Comparison of ENCODE assay signal across 1 cellular context in the genomic region with DNA sequence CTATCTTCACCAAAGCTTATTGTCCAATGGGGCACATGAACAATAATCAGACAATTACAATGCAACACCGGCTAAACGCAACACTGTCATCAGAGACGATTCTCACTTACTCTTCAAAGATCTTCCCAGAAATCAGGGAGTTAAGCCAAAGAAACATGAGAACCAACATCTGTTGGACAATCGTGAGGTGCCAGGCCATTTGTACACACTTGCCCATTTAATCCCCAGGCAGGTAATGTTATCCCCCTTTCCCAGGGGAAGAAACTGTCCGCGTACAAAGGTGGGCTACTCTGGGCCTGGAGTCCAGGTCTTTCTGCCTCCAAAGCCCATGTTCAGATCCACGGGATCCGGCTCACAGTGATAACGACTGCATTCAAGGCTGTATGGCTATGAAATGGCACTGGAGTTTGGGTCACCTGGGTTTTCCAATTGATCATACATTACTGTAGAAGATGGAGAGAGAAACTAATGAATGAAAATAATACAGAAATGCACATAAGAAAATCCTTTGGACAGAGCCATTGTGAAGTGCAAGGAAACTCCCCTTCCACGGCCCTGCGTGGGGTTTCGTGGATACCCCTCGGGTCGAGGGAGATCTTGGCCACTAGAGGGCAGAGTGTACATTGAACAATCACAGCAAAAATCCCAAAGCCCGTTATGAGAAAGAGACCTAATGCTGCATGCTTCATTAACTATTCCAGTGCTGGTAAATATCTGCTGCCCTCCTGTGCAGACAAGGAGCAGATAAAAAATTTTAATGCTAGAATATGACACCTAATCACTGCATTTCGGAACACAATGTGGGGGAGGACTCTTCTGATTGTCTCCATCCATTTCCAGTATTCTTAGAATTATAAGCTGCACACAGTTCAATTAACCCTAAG.
TF ChIP-seq lines count a peak whose summit lies in the region.

No MANE protein-coding gene starts in this region.

TF ChIP-seq in HepG2, 621 proteins besides CTCF, POLR2A, EP300 and RAD21 (continued from another document and continues in another):
- TF ChIP-seq, protein P1, sequence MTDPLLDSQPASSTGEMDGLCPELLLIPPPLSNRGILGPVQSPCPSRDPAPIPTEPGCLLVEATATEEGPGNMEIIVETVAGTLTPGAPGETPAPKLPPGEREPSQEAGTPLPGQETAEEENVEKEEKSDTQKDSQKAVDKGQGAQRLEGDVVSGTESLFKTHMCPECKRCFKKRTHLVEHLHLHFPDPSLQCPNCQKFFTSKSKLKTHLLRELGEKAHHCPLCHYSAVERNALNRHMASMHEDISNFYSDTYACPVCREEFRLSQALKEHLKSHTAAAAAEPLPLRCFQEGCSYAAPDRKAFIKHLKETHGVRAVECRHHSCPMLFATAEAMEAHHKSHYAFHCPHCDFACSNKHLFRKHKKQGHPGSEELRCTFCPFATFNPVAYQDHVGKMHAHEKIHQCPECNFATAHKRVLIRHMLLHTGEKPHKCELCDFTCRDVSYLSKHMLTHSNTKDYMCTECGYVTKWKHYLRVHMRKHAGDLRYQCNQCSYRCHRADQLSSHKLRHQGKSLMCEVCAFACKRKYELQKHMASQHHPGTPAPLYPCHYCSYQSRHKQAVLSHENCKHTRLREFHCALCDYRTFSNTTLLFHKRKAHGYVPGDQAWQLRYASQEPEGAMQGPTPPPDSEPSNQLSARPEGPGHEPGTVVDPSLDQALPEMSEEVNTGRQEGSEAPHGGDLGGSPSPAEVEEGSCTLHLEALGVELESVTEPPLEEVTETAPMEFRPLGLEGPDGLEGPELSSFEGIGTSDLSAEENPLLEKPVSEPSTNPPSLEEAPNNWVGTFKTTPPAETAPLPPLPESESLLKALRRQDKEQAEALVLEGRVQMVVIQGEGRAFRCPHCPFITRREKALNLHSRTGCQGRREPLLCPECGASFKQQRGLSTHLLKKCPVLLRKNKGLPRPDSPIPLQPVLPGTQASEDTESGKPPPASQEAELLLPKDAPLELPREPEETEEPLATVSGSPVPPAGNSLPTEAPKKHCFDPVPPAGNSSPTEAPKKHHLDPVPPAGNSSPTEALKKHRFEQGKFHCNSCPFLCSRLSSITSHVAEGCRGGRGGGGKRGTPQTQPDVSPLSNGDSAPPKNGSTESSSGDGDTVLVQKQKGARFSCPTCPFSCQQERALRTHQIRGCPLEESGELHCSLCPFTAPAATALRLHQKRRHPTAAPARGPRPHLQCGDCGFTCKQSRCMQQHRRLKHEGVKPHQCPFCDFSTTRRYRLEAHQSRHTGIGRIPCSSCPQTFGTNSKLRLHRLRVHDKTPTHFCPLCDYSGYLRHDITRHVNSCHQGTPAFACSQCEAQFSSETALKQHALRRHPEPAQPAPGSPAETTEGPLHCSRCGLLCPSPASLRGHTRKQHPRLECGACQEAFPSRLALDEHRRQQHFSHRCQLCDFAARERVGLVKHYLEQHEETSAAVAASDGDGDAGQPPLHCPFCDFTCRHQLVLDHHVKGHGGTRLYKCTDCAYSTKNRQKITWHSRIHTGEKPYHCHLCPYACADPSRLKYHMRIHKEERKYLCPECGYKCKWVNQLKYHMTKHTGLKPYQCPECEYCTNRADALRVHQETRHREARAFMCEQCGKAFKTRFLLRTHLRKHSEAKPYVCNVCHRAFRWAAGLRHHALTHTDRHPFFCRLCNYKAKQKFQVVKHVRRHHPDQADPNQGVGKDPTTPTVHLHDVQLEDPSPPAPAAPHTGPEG (CRISPR knock-in tag; IDR thresholded peaks at IDR 0.05): no peak
- no peak for TF ChIP-seq ZBTB21 (CRISPR knock-in tag; IDR thresholded peaks at IDR 0.05)
- TF ChIP-seq MLXIP (CRISPR knock-in tag; IDR thresholded peaks at IDR 0.05; ENCODE audit: borderline replicate concordance): no peak
- no peak for TF ChIP-seq TEAD3 (CRISPR knock-in tag; optimal IDR thresholded peaks at IDR 0.05; ENCODE audit: borderline replicate concordance)
- TF ChIP-seq TIGD3 (CRISPR knock-in tag; IDR thresholded peaks at IDR 0.05; ENCODE audit: borderline replicate concordance): no peak
- TF ChIP-seq ZNF547 (CRISPR knock-in tag; IDR thresholded peaks at IDR 0.05): no peak
- TF ChIP-seq JARID2 (CRISPR knock-in tag; IDR thresholded peaks at IDR 0.05; ENCODE audit: insufficient replicate concordance): no peak
- no peak for TF ChIP-seq HHEX (CRISPR knock-in tag; IDR thresholded peaks at IDR 0.05)
- TF ChIP-seq, protein P2, sequence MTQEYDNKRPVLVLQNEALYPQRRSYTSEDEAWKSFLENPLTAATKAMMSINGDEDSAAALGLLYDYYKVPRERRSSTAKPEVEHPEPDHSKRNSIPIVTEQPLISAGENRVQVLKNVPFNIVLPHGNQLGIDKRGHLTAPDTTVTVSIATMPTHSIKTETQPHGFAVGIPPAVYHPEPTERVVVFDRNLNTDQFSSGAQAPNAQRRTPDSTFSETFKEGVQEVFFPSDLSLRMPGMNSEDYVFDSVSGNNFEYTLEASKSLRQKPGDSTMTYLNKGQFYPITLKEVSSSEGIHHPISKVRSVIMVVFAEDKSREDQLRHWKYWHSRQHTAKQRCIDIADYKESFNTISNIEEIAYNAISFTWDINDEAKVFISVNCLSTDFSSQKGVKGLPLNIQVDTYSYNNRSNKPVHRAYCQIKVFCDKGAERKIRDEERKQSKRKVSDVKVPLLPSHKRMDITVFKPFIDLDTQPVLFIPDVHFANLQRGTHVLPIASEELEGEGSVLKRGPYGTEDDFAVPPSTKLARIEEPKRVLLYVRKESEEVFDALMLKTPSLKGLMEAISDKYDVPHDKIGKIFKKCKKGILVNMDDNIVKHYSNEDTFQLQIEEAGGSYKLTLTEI (CRISPR knock-in tag; conservative IDR thresholded peaks at IDR 0.05): no peak
- no peak for TF ChIP-seq PRMT3 (CRISPR knock-in tag; IDR thresholded peaks at IDR 0.05; ENCODE audit: borderline replicate concordance, low read depth)
- no peak for TF ChIP-seq TFE3 (CRISPR knock-in tag; IDR thresholded peaks at IDR 0.05)
- TF ChIP-seq SP1 (IDR thresholded peaks at IDR 0.05): no peak
- no peak for TF ChIP-seq SP1 (CRISPR knock-in tag; IDR thresholded peaks at IDR 0.05)
- TF ChIP-seq TERF1 (CRISPR knock-in tag; IDR thresholded peaks at IDR 0.05): no peak
- TF ChIP-seq MBD4 (IDR thresholded peaks at IDR 0.05; ENCODE audit: borderline replicate concordance, low read length): peak; percentile 80; the same call in 1 of the 2 replicates
- TF ChIP-seq, protein P3, sequence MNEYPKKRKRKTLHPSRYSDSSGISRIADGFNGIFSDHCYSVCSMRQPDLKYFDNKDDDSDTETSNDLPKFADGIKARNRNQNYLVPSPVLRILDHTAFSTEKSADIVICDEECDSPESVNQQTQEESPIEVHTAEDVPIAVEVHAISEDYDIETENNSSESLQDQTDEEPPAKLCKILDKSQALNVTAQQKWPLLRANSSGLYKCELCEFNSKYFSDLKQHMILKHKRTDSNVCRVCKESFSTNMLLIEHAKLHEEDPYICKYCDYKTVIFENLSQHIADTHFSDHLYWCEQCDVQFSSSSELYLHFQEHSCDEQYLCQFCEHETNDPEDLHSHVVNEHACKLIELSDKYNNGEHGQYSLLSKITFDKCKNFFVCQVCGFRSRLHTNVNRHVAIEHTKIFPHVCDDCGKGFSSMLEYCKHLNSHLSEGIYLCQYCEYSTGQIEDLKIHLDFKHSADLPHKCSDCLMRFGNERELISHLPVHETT (CRISPR knock-in tag; conservative IDR thresholded peaks at IDR 0.05): no peak
- TF ChIP-seq ZNF567 (CRISPR knock-in tag; IDR thresholded peaks at IDR 0.05; ENCODE audit: borderline replicate concordance): no peak
- TF ChIP-seq, protein P4, sequence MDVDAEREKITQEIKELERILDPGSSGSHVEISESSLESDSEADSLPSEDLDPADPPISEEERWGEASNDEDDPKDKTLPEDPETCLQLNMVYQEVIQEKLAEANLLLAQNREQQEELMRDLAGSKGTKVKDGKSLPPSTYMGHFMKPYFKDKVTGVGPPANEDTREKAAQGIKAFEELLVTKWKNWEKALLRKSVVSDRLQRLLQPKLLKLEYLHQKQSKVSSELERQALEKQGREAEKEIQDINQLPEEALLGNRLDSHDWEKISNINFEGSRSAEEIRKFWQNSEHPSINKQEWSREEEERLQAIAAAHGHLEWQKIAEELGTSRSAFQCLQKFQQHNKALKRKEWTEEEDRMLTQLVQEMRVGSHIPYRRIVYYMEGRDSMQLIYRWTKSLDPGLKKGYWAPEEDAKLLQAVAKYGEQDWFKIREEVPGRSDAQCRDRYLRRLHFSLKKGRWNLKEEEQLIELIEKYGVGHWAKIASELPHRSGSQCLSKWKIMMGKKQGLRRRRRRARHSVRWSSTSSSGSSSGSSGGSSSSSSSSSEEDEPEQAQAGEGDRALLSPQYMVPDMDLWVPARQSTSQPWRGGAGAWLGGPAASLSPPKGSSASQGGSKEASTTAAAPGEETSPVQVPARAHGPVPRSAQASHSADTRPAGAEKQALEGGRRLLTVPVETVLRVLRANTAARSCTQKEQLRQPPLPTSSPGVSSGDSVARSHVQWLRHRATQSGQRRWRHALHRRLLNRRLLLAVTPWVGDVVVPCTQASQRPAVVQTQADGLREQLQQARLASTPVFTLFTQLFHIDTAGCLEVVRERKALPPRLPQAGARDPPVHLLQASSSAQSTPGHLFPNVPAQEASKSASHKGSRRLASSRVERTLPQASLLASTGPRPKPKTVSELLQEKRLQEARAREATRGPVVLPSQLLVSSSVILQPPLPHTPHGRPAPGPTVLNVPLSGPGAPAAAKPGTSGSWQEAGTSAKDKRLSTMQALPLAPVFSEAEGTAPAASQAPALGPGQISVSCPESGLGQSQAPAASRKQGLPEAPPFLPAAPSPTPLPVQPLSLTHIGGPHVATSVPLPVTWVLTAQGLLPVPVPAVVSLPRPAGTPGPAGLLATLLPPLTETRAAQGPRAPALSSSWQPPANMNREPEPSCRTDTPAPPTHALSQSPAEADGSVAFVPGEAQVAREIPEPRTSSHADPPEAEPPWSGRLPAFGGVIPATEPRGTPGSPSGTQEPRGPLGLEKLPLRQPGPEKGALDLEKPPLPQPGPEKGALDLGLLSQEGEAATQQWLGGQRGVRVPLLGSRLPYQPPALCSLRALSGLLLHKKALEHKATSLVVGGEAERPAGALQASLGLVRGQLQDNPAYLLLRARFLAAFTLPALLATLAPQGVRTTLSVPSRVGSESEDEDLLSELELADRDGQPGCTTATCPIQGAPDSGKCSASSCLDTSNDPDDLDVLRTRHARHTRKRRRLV (CRISPR knock-in tag; IDR thresholded peaks at IDR 0.05): no peak
- TF ChIP-seq GTF2F1 (IDR thresholded peaks at IDR 0.05; ENCODE audit: low read length): no peak
- TF ChIP-seq ZFP82 (CRISPR knock-in tag; IDR thresholded peaks at IDR 0.05; ENCODE audit: borderline replicate concordance): no peak
- TF ChIP-seq THAP7 (CRISPR knock-in tag; IDR thresholded peaks at IDR 0.05): no peak
- peak; percentile 37; the same call in 1 of the 2 replicates for TF ChIP-seq GFI1 (CRISPR knock-in tag; IDR thresholded peaks at IDR 0.05; ENCODE audit: borderline replicate concordance)
- 0 out of 2 replicates have a peak, but pooled peaks have one; percentile 26 for TF ChIP-seq GTF3A (CRISPR knock-in tag; conservative IDR thresholded peaks at IDR 0.05)
